ENCODE assay signal across 1 cellular context in genomic region chr6:127539292-127539691, GRCh38.
TF ChIP-seq lines count a peak whose summit lies in the region.

No MANE protein-coding gene starts in this region.

TF ChIP-seq in HCT116, 20 proteins besides CTCF, POLR2A, EP300 and RAD21 (continued from another document):
- no peak for TF ChIP-seq SIN3A (IDR thresholded peaks at IDR 0.05; ENCODE audit: low read depth)
- no peak for TF ChIP-seq CBX3 (IDR thresholded peaks at IDR 0.05; ENCODE audit: low read depth)
